9 cellular contexts compared by ENCODE assay signal in genomic region chr6:149962461-149963211, GRCh38. TPM values are rescaled to one million over a fixed set of nuclear protein-coding genes. Genes with fewer than 3 reads are reported as not detected.
DNase-seq lines count a peak whose midpoint lies in the region; ATAC-seq, FAIRE-seq and TF ChIP-seq lines count a peak whose summit lies in the region.
"Had no signal": no experiment of that assay in that cellular context is flagged by ENCODE, and none has a peak within 500 bp of the region (broad histone marks: within the 10 kb centered on the region; RNA-seq: fewer than 3 reads in every experiment).

No MANE protein-coding gene starts in this region.

- CTCF ChIA-PET in HepG2 (lab: Yijun Ruan, JAX; ENCODE audit: low intra/inter-chr PET ratio, low total read pairs) = no interaction called here

- POLR2A ChIA-PET in HepG2 (lab: Yijun Ruan, JAX) = no interaction called here

- peaks cover 2% of the 10 kb centered on the region for H3K36me3 Mint-ChIP-seq in activated T-helper 1 cell treated with anti-CD3 and anti-CD28 coated beads, Interleukin-12 subunit alpha, Interleukin-12 subunit beta, Interleukin-2, Interleukin-4 antibody, amounts not matched to agents 30 ng/mL and 10 ng/mL and 1 ng/mL, durations not matched to agents 14 hours and 24 hours and 36 hours (ENCODE audit: low read depth)
- peaks cover 4% of the 10 kb centered on the region for H3K36me3 Mint-ChIP-seq in memory B cell

- TF ChIP-seq EP300 in HepG2 (IDR thresholded peaks at IDR 0.05; ENCODE audit: low read depth in 2 of 2, low read length in 2 of 2) = no peak
- no peak for TF ChIP-seq EP300 in HepG2 (CRISPR knock-in tag; IDR thresholded peaks at IDR 0.05; ENCODE audit: borderline replicate concordance)

- H3K27ac ChIP-seq in HepG2 (ENCODE audit: extremely low read length, insufficient read depth, low read length) (no peak overlapping the region), right lobe of liver (no peak overlapping the region)
- H3K27ac ChIP-seq: gastrocnemius medialis had no signal

- no peaks in the 10 kb centered on the region for H3K9me3 ChIP-seq in HepG2 (ENCODE audit: low read length)
- H3K9me3 ChIP-seq in right lobe of liver = no peaks in the 10 kb centered on the region
- H3K9me3 ChIP-seq: gastrocnemius medialis had no signal

- 31% methylated on average over 6 of the region's 7 CpGs for WGBS in HepG2 (ENCODE audit: low lambda C conversion rate)
- whole genome bisulfite sequencing in right lobe of liver (ENCODE audit: insufficient coverage, low coverage, low lambda C conversion rate, missing lambda C conversion rate) = 80% methylated on average over 1 of the region's 7 CpGs

- TF ChIP-seq POLR2A in HepG2 (IDR thresholded peaks at IDR 0.05; ENCODE audit: insufficient read depth in 1 of 2, low read depth in 2 of 2, low read length in 2 of 2) (no peak), right lobe of liver (IDR thresholded peaks at IDR 0.05) (no peak)

- peak overlapping the region; percentile 49 for H3K4me2 ChIP-seq in HepG2 (ENCODE audit: low read depth, low read length)

- H3K9ac ChIP-seq in HepG2 (ENCODE audit: insufficient read depth, low read depth, low read length) = no peak overlapping the region

- no peaks in the 10 kb centered on the region for H3K79me2 ChIP-seq in HepG2 (ENCODE audit: insufficient read depth, low read length)

- H3K4me3 Mint-ChIP-seq in activated T-helper 1 cell treated with anti-CD3 and anti-CD28 coated beads, Interleukin-12 subunit alpha, Interleukin-12 subunit beta, Interleukin-2, Interleukin-4 antibody, amounts not matched to agents 30 ng/mL and 10 ng/mL and 1 ng/mL, durations not matched to agents 14 hours and 24 hours and 36 hours = peak overlapping the region; percentile 91
- peak overlapping the region; percentile 84 for H3K4me3 Mint-ChIP-seq in memory B cell

- H3K27me3 ChIP-seq in HepG2 (ENCODE audit: control insufficient read depth in 1 of 2, insufficient read depth in 2 of 2, low read length in 2 of 2) = peaks cover 5 to 45% of the 10 kb centered on the region in 2 experiments
- H3K27me3 ChIP-seq in right lobe of liver = peaks cover 0 to 10% of the 10 kb centered on the region in 2 donors

- H3K36me3 ChIP-seq in HepG2 (replicated peaks in 1 of 2; ENCODE audit: control insufficient read depth in 1 of 2, insufficient read depth in 2 of 2, low read length in 2 of 2) (no peaks in the 10 kb centered on the region), right lobe of liver (no peaks in the 10 kb centered on the region)
- H3K36me3 ChIP-seq: gastrocnemius medialis had no signal

- peak overlapping the region; percentile 88 for H3K27ac Mint-ChIP-seq in activated T-helper 1 cell treated with anti-CD3 and anti-CD28 coated beads, Interleukin-12 subunit alpha, Interleukin-12 subunit beta, Interleukin-2, Interleukin-4 antibody, amounts not matched to agents 30 ng/mL and 10 ng/mL and 1 ng/mL, durations not matched to agents 14 hours and 24 hours and 36 hours
- no peak overlapping the region for H3K27ac Mint-ChIP-seq in memory B cell

- H3K4me1 ChIP-seq in HepG2 (ENCODE audit: insufficient read depth, low read length) = peaks cover 4% of the 10 kb centered on the region; the same call in 1 of the 2 replicates
- H3K4me1 ChIP-seq in right lobe of liver = no peaks in the 10 kb centered on the region

- no peak overlapping the region for H2AFZ ChIP-seq in HepG2 (ENCODE audit: low read length)

- no peak for TF ChIP-seq CTCF in HepG2 (CRISPR knock-in tag; IDR thresholded peaks at IDR 0.05)
- no peak for TF ChIP-seq CTCF in right lobe of liver (IDR thresholded peaks at IDR 0.05)
- no peak for TF ChIP-seq CTCF in D721Med (IDR thresholded peaks at IDR 0.05; ENCODE audit: insufficient read depth, missing control alignments)

- ATAC-seq in HepG2 (peak; percentile 25), right lobe of liver (no peak), memory B cell (ENCODE audit: low read depth) (no peak), HG03378 (IDR thresholded peaks at IDR 0.05; ENCODE audit: unreplicated experiment) (no peak)

- no TSS peak for BruUV-seq in HepG2 (replicated peaks; lab: Mats Ljungman, UMichigan)

- no peak for TF ChIP-seq RAD21 in HepG2 (CRISPR knock-in tag; IDR thresholded peaks at IDR 0.05)

- no peak for DNase-seq in HepG2 (ENCODE audit: low spot score)
- no peak for DNase-seq in right lobe of liver
- no peak for DNase-seq in activated T-helper 1 cell treated with anti-CD3 and anti-CD28 coated beads, Interleukin-12 subunit alpha, Interleukin-12 subunit beta, Interleukin-2, Interleukin-4 antibody, amounts not matched to agents 30 ng/mL and 10 ng/mL and 1 ng/mL, durations not matched to agents 14 hours and 24 hours and 36 hours (ENCODE audit: low spot score)
- DNase-seq in memory B cell (ENCODE audit: low spot score in 2 of 2) = no peak
- no peak for DNase-seq in posterior cingulate gyrus
- no peak for DNase-seq in D721Med (ENCODE audit: insufficient read length, low spot score)
- DNase-seq in foreskin melanocyte = no peak
- DNase-seq: gastrocnemius medialis had no signal

- H3K9me3 Mint-ChIP-seq in activated T-helper 1 cell treated with anti-CD3 and anti-CD28 coated beads, Interleukin-12 subunit alpha, Interleukin-12 subunit beta, Interleukin-2, Interleukin-4 antibody, amounts not matched to agents 30 ng/mL and 10 ng/mL and 1 ng/mL, durations not matched to agents 14 hours and 24 hours and 36 hours = no peaks in the 10 kb centered on the region
- H3K9me3 Mint-ChIP-seq in memory B cell = no peaks in the 10 kb centered on the region

- no peaks in the 10 kb centered on the region for H4K20me1 ChIP-seq in HepG2 (ENCODE audit: insufficient read depth, low read length)

- no peak for FAIRE-seq in HepG2 (lab: Jason Lieb, UNC)
- no peak for FAIRE-seq in D721Med (lab: Jason Lieb, UNC)

- intact Hi-C loops in HepG2 (cut with micrococcal nuclease; ENCODE audit: unreplicated experiment) (no loop called here), right lobe of liver (cut with DNase I) (no loop called here), posterior cingulate gyrus (cut with DNase I) (no loop called here)
- intact Hi-C loops in activated T-helper 1 cell treated with anti-CD3 and anti-CD28 coated beads, Interleukin-12 subunit alpha, Interleukin-12 subunit beta, Interleukin-2, Interleukin-4 antibody, amounts not matched to agents 30 ng/mL and 10 ng/mL and 1 ng/mL, durations not matched to agents 14 hours and 24 hours and 36 hours (cut with micrococcal nuclease) = loop anchor here (1.0 to 10.0 kb wide), 4 partner anchors 21 to 1492 kb away; partner anchors contain the start of gene RMND1

- H3K27me3 Mint-ChIP-seq in activated T-helper 1 cell treated with anti-CD3 and anti-CD28 coated beads, Interleukin-12 subunit alpha, Interleukin-12 subunit beta, Interleukin-2, Interleukin-4 antibody, amounts not matched to agents 30 ng/mL and 10 ng/mL and 1 ng/mL, durations not matched to agents 14 hours and 24 hours and 36 hours (ENCODE audit: insufficient read depth) = peaks cover 75% of the 10 kb centered on the region
- peaks cover 40% of the 10 kb centered on the region for H3K27me3 Mint-ChIP-seq in memory B cell

- no peak overlapping the region for H3K4me3 ChIP-seq in HepG2 (replicated peaks in 1 of 3; ENCODE audit: insufficient read depth in 1 of 3, low read depth in 2 of 3, low read length in 3 of 3)
- no peak overlapping the region for H3K4me3 ChIP-seq in right lobe of liver

- in situ Hi-C loops in HepG2 (cut with HindIII; ENCODE audit: extremely low pct_ligation_motif_present, low pct_unique_long_range_greater_than_20kb) = no loop called here

- H3K4me1 Mint-ChIP-seq in activated T-helper 1 cell treated with anti-CD3 and anti-CD28 coated beads, Interleukin-12 subunit alpha, Interleukin-12 subunit beta, Interleukin-2, Interleukin-4 antibody, amounts not matched to agents 30 ng/mL and 10 ng/mL and 1 ng/mL, durations not matched to agents 14 hours and 24 hours and 36 hours (ENCODE audit: low read depth) = peaks cover 33% of the 10 kb centered on the region
- peaks cover 25% of the 10 kb centered on the region for H3K4me1 Mint-ChIP-seq in memory B cell

RNA-seq across cellular contexts. Expression of gene ULBP1, which starts 1.1 kb away (rescaled TPM):
- total RNA-seq in HepG2 (2016; rRNA removed; fragmentation: Illumina TruSeq; extraction: Trizol) (0.04 TPM in 1 of 2 replicates, not detected in the other), right lobe of liver (under 1 TPM in 5 of 6 experiments, not detected in 1; 0.07 to 0.43 (median 0.12) TPM)
- total RNA-seq in HepG2 (2016; cell fraction: cytosol; rRNA removed; fragmentation: Illumina TruSeq; extraction: Trizol; ENCODE audit: low read depth) = not detected in 2 replicates
- total RNA-seq in HepG2 (2016; cell fraction: insoluble cytoplasmic fraction; rRNA removed; fragmentation: Illumina TruSeq; extraction: Trizol) = 0.06 TPM in 1 of 2 replicates, not detected in the other
- not detected in 2 replicates for total RNA-seq in HepG2 (2016; cell fraction: membrane; rRNA removed; fragmentation: Illumina TruSeq; extraction: Trizol)
- total RNA-seq in HepG2 (2016; cell fraction: nucleus; rRNA removed; fragmentation: Illumina TruSeq; extraction: Trizol) = 0.12 TPM in 1 of 2 replicates, not detected in the other
- 0.08 and 0.09 TPM in 2 replicates for polyA plus RNA-seq in HepG2 (2011; rRNA removed)
- 0.11 and 0.13 TPM in 2 replicates for polyA plus RNA-seq in HepG2 (2011; cell fraction: cytosol; rRNA removed)
- 0.05 and 0.10 TPM in 2 replicates for polyA plus RNA-seq in HepG2 (2011; cell fraction: nucleus; rRNA removed)
- 0.27 and 0.39 TPM in 2 replicates for polyA plus RNA-seq in HepG2 (2012)
- polyA plus RNA-seq in HepG2 (2016; cell fraction: cytosol; fragmentation: Illumina TruSeq; extraction: Trizol; ENCODE audit: low read depth) = not detected in 2 replicates
- polyA plus RNA-seq in HepG2 (2016; cell fraction: insoluble cytoplasmic fraction; fragmentation: Illumina TruSeq; extraction: Trizol; ENCODE audit: low read depth) = 0.09 TPM in 1 of 2 replicates, not detected in the other
- not detected in 2 replicates for polyA plus RNA-seq in HepG2 (2016; cell fraction: membrane; fragmentation: Illumina TruSeq; extraction: Trizol; ENCODE audit: low read depth)
- 0.16 TPM in 1 of 2 replicates, not detected in the other for polyA plus RNA-seq in HepG2 (2016; cell fraction: nucleus; fragmentation: Illumina TruSeq; extraction: Trizol; ENCODE audit: insufficient read depth, low read depth)
- 0.06 and 0.21 TPM in 2 replicates for polyA minus RNA-seq in HepG2 (2011; rRNA and poly(A)+ RNA removed; ENCODE audit: low replicate concordance)
- polyA minus RNA-seq in HepG2 (2011; cell fraction: cytosol; rRNA and poly(A)+ RNA removed) = not detected in 2 replicates
- polyA minus RNA-seq in HepG2 (2011; cell fraction: nucleus; rRNA and poly(A)+ RNA removed) = 0.12 and 0.13 TPM in 2 replicates
- 0.91 and 0.99 TPM in 2 replicates for total RNA-seq in activated T-helper 1 cell treated with anti-CD3 and anti-CD28 coated beads, Interleukin-12 subunit alpha, Interleukin-12 subunit beta, Interleukin-2, Interleukin-4 antibody, amounts not matched to agents 30 ng/mL and 10 ng/mL and 1 ng/mL, durations not matched to agents 14 hours and 24 hours and 36 hours

RNA-seq across cellular contexts. Expression of gene ULBP2, which starts 20.8 kb away (rescaled TPM):
- total RNA-seq in HepG2 (2016; rRNA removed; fragmentation: Illumina TruSeq; extraction: Trizol) (not detected in 2 replicates), right lobe of liver (1 to 10 TPM in 1 of 6 experiments, under 1 TPM in 5; 0.20 to 1.1 (median 0.26) TPM)
- total RNA-seq in HepG2 (2016; cell fraction: cytosol; rRNA removed; fragmentation: Illumina TruSeq; extraction: Trizol; ENCODE audit: low read depth) = not detected in 2 replicates
- not detected in 2 replicates for total RNA-seq in HepG2 (2016; cell fraction: insoluble cytoplasmic fraction; rRNA removed; fragmentation: Illumina TruSeq; extraction: Trizol)
- total RNA-seq in HepG2 (2016; cell fraction: membrane; rRNA removed; fragmentation: Illumina TruSeq; extraction: Trizol) = not detected in 2 replicates
- total RNA-seq in HepG2 (2016; cell fraction: nucleus; rRNA removed; fragmentation: Illumina TruSeq; extraction: Trizol) = not detected in 2 replicates
- polyA plus RNA-seq in HepG2 (2011; rRNA removed) = not detected in 2 replicates
- not detected in 2 replicates for polyA plus RNA-seq in HepG2 (2011; cell fraction: cytosol; rRNA removed)
- not detected in 2 replicates for polyA plus RNA-seq in HepG2 (2011; cell fraction: nucleus; rRNA removed)
- not detected in 2 replicates for polyA plus RNA-seq in HepG2 (2012)
- polyA plus RNA-seq in HepG2 (2016; cell fraction: cytosol; fragmentation: Illumina TruSeq; extraction: Trizol; ENCODE audit: low read depth) = not detected in 2 replicates
- polyA plus RNA-seq in HepG2 (2016; cell fraction: insoluble cytoplasmic fraction; fragmentation: Illumina TruSeq; extraction: Trizol; ENCODE audit: low read depth) = not detected in 2 replicates
- not detected in 2 replicates for polyA plus RNA-seq in HepG2 (2016; cell fraction: membrane; fragmentation: Illumina TruSeq; extraction: Trizol; ENCODE audit: low read depth)
- polyA plus RNA-seq in HepG2 (2016; cell fraction: nucleus; fragmentation: Illumina TruSeq; extraction: Trizol; ENCODE audit: insufficient read depth, low read depth) = not detected in 2 replicates
- polyA minus RNA-seq in HepG2 (2011; rRNA and poly(A)+ RNA removed; ENCODE audit: low replicate concordance) = not detected in 2 replicates
- polyA minus RNA-seq in HepG2 (2011; cell fraction: cytosol; rRNA and poly(A)+ RNA removed) = not detected in 2 replicates
- not detected in 2 replicates for polyA minus RNA-seq in HepG2 (2011; cell fraction: nucleus; rRNA and poly(A)+ RNA removed)
- 0.32 and 0.65 TPM in 2 replicates for total RNA-seq in activated T-helper 1 cell treated with anti-CD3 and anti-CD28 coated beads, Interleukin-12 subunit alpha, Interleukin-12 subunit beta, Interleukin-2, Interleukin-4 antibody, amounts not matched to agents 30 ng/mL and 10 ng/mL and 1 ng/mL, durations not matched to agents 14 hours and 24 hours and 36 hours

RNA-seq across cellular contexts. Expression of gene RAET1G, which starts 39.7 kb away (rescaled TPM):
- total RNA-seq in HepG2 (2016; rRNA removed; fragmentation: Illumina TruSeq; extraction: Trizol) (not detected in 2 replicates), right lobe of liver (not detected)
- total RNA-seq in HepG2 (2016; cell fraction: cytosol; rRNA removed; fragmentation: Illumina TruSeq; extraction: Trizol; ENCODE audit: low read depth) = not detected in 2 replicates
- total RNA-seq in HepG2 (2016; cell fraction: insoluble cytoplasmic fraction; rRNA removed; fragmentation: Illumina TruSeq; extraction: Trizol) = not detected in 2 replicates
- not detected in 2 replicates for total RNA-seq in HepG2 (2016; cell fraction: membrane; rRNA removed; fragmentation: Illumina TruSeq; extraction: Trizol)
- total RNA-seq in HepG2 (2016; cell fraction: nucleus; rRNA removed; fragmentation: Illumina TruSeq; extraction: Trizol) = not detected in 2 replicates
- not detected in 2 replicates for polyA plus RNA-seq in HepG2 (2011; rRNA removed)
- not detected in 2 replicates for polyA plus RNA-seq in HepG2 (2011; cell fraction: cytosol; rRNA removed)
- polyA plus RNA-seq in HepG2 (2011; cell fraction: nucleus; rRNA removed) = not detected in 2 replicates
- not detected in 2 replicates for polyA plus RNA-seq in HepG2 (2012)
- not detected in 2 replicates for polyA plus RNA-seq in HepG2 (2016; cell fraction: cytosol; fragmentation: Illumina TruSeq; extraction: Trizol; ENCODE audit: low read depth)
- not detected in 2 replicates for polyA plus RNA-seq in HepG2 (2016; cell fraction: insoluble cytoplasmic fraction; fragmentation: Illumina TruSeq; extraction: Trizol; ENCODE audit: low read depth)
- polyA plus RNA-seq in HepG2 (2016; cell fraction: membrane; fragmentation: Illumina TruSeq; extraction: Trizol; ENCODE audit: low read depth) = not detected in 2 replicates
- not detected in 2 replicates for polyA plus RNA-seq in HepG2 (2016; cell fraction: nucleus; fragmentation: Illumina TruSeq; extraction: Trizol; ENCODE audit: insufficient read depth, low read depth)
- 6.1 TPM in 1 of 2 replicates, not detected in the other for polyA minus RNA-seq in HepG2 (2011; rRNA and poly(A)+ RNA removed; ENCODE audit: low replicate concordance)
- polyA minus RNA-seq in HepG2 (2011; cell fraction: cytosol; rRNA and poly(A)+ RNA removed) = not detected in 2 replicates
- polyA minus RNA-seq in HepG2 (2011; cell fraction: nucleus; rRNA and poly(A)+ RNA removed) = not detected in 2 replicates
- total RNA-seq in activated T-helper 1 cell treated with anti-CD3 and anti-CD28 coated beads, Interleukin-12 subunit alpha, Interleukin-12 subunit beta, Interleukin-2, Interleukin-4 antibody, amounts not matched to agents 30 ng/mL and 10 ng/mL and 1 ng/mL, durations not matched to agents 14 hours and 24 hours and 36 hours = 0.18 TPM in 1 of 2 replicates, not detected in the other
